In the genomic region with DNA sequence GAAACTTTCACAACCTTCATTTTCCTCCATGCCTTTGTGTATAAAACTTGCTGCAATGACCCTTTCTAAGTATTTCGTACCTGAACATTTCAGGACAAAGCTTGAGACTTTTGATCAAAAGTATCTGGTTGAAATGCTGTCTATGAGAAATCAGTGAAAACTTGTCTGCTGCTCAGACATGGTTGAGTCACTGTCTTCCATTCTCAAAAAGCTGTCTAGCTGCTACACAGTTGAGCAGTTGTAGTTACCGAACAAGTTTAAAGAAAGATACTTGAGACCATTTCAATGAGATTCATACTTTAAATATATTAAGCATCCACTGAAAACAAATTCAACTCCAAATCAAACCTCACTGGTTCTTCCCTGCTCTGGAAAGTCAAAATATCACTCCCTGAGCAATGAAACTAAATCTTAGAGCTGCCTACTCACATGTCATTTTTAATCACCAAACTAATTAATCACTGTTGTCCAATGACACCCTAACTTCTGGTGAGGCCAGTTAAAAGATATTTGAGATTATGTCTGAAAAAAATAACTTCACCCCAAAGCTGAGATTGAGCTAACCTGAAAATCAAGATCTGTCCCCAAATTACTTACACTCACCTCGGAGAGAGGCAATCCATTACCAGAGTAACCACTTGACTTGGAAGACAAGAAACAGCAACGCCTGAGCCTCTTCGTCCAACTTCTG, we compare ENCODE assay signal across 11 cellular contexts. TPM values are rescaled to one million over a fixed set of nuclear protein-coding genes. Genes with fewer than 3 reads are reported as not detected.
A peak's percentile ranks its signal among the peaks of the same experiment; 100 is the strongest.
DNase-seq lines count a peak whose midpoint lies in the region; ATAC-seq and TF ChIP-seq lines count a peak whose summit lies in the region.
"Had no signal": no experiment of that assay in that cellular context is flagged by ENCODE, and none has a peak within 500 bp of the region (broad histone marks: within the 10 kb centered on the region; RNA-seq: fewer than 3 reads in every experiment).

No MANE protein-coding gene starts in this region.

- no peak overlapping the region for H3K4me3 Mint-ChIP-seq in CD4-positive, alpha-beta memory T cell
- H3K4me3 Mint-ChIP-seq in effector memory CD8-positive, alpha-beta T cell, result no peak overlapping the region

- H3K9me3 ChIP-seq in HEK293 (ENCODE audit: control insufficient read depth, insufficient read depth, low read depth, low read length), result no peaks in the 10 kb centered on the region
- H3K9me3 ChIP-seq in smooth muscle cell (replicated peaks; ENCODE audit: low read depth), result no peaks in the 10 kb centered on the region
- no peaks in the 10 kb centered on the region for H3K9me3 ChIP-seq in CD4-positive, alpha-beta memory T cell (ENCODE audit: control insufficient read depth in 1 of 2, low read length in 2 of 2)

- H3K36me3 Mint-ChIP-seq in CD4-positive, alpha-beta memory T cell, result no peaks in the 10 kb centered on the region
- H3K36me3 Mint-ChIP-seq in effector memory CD8-positive, alpha-beta T cell (ENCODE audit: insufficient read depth), result no peaks in the 10 kb centered on the region

- H3F3A ChIP-seq in smooth muscle cell (ENCODE audit: low read depth), result peaks cover 32% of the 10 kb centered on the region

- POLR2A ChIA-PET in HEK293 (lab: Yijun Ruan, JAX), result interaction anchor here (3.3 kb wide), 1 partner anchor 29 kb away, joined by 22 read pairs; the partner anchor contains the start of gene PCTP
- POLR2A ChIA-PET in CD4-positive, alpha-beta memory T cell (lab: Charles Lee; ENCODE audit: partially characterized antibody), result no interaction called here

- TF ChIP-seq CTCF in HEK293 (tag by site-specific recombination; IDR thresholded peaks at IDR 0.05) (no peak), choroid plexus epithelial cell (conservative IDR thresholded peaks at IDR 0.05; ENCODE audit: low read depth, low read length) (no peak), smooth muscle cell (IDR thresholded peaks at IDR 0.05; ENCODE audit: borderline replicate concordance, insufficient read depth, poor library complexity, severe bottlenecking) (no peak)

- no peak overlapping the region for H3K27ac Mint-ChIP-seq in CD4-positive, alpha-beta memory T cell
- H3K27ac Mint-ChIP-seq in effector memory CD8-positive, alpha-beta T cell, result no peak overlapping the region

- H3K4me3 ChIP-seq in HEK293 (ENCODE audit: low read depth, low read length), result peak overlapping the region; percentile 14
- peak overlapping the region; percentile 50 for H3K4me3 ChIP-seq in choroid plexus epithelial cell (ENCODE audit: low read depth, low read length)
- H3K4me3 ChIP-seq in smooth muscle cell, result peak overlapping the region; percentile 47
- no peak overlapping the region for H3K4me3 ChIP-seq in CD4-positive, alpha-beta memory T cell (ENCODE audit: low read length in 2 of 2)

- CTCF ChIA-PET in HEK293 (lab: Yijun Ruan, JAX), result interaction anchor here (0.6 to 5.2 kb wide), 9 partner anchors 9 to 280 kb away, joined by 3 to 40 read pairs (median 4); no protein-coding TSS in a partner anchor
- CTCF ChIA-PET in CD4-positive, alpha-beta memory T cell (lab: Charles Lee; ENCODE audit: partially characterized antibody), result interaction anchor here (0.8 to 2.9 kb wide), 4 partner anchors 9 to 196 kb away, joined by 4 to 16 read pairs (median 5); partner anchors contain the start of gene PCTP

- peak overlapping the region; percentile 59 for H3K9ac ChIP-seq in smooth muscle cell (ENCODE audit: low read depth)

- H3K27me3 Mint-ChIP-seq in CD4-positive, alpha-beta memory T cell, result peaks cover 30 to 46% of the 10 kb centered on the region in 2 donors
- H3K27me3 Mint-ChIP-seq in effector memory CD8-positive, alpha-beta T cell, result peaks cover 48 to 69% of the 10 kb centered on the region in 2 donors

- H3K27ac ChIP-seq in HEK293 (ENCODE audit: extremely low read depth, low read depth, low read length) (no peak overlapping the region), smooth muscle cell (ENCODE audit: low read depth) (peak overlapping the region; percentile 83)
- H3K27ac ChIP-seq in CD4-positive, alpha-beta memory T cell (ENCODE audit: low read depth, low read length), result no peak overlapping the region

- H3K4me1 Mint-ChIP-seq in CD4-positive, alpha-beta memory T cell, result no peaks in the 10 kb centered on the region
- no peaks in the 10 kb centered on the region for H3K4me1 Mint-ChIP-seq in effector memory CD8-positive, alpha-beta T cell (ENCODE audit: low read depth in 2 of 2)

- intact Hi-C loops in CD4-positive, alpha-beta memory T cell (cut with micrococcal nuclease), result no loop called here

- H3K4me1 ChIP-seq in HEK293 (ENCODE audit: control insufficient read depth, insufficient read depth, low read length) (peaks cover 41% of the 10 kb centered on the region), smooth muscle cell (ENCODE audit: low read depth) (peaks cover 23% of the 10 kb centered on the region)
- no peaks in the 10 kb centered on the region for H3K4me1 ChIP-seq in CD4-positive, alpha-beta memory T cell (ENCODE audit: insufficient read depth, low read length)

- no peaks in the 10 kb centered on the region for H3K27me3 ChIP-seq in smooth muscle cell (ENCODE audit: low read depth)
- no peaks in the 10 kb centered on the region for H3K27me3 ChIP-seq in CD4-positive, alpha-beta memory T cell (ENCODE audit: insufficient read depth, low read length)

- H3K36me3 ChIP-seq in HEK293 (ENCODE audit: control insufficient read depth in 2 of 2, insufficient read depth in 1 of 2, low read length in 2 of 2) (peaks cover 0 to 12% of the 10 kb centered on the region in 2 experiments; a peak in 1 of 3 replicates), smooth muscle cell (ENCODE audit: low read depth) (no peaks in the 10 kb centered on the region)
- no peaks in the 10 kb centered on the region for H3K36me3 ChIP-seq in CD4-positive, alpha-beta memory T cell (ENCODE audit: insufficient read depth, low read length)

- peak overlapping the region; percentile 74 for H2AFZ ChIP-seq in smooth muscle cell (ENCODE audit: low read depth)

- peaks cover 4% of the 10 kb centered on the region for H3K79me2 ChIP-seq in smooth muscle cell (ENCODE audit: low read depth)

- 7% methylated on average over 5 of the region's 5 CpGs for WGBS in smooth muscle cell (ENCODE audit: low lambda C conversion rate)

- H3K9me3 Mint-ChIP-seq in CD4-positive, alpha-beta memory T cell, result no peaks in the 10 kb centered on the region
- no peaks in the 10 kb centered on the region for H3K9me3 Mint-ChIP-seq in effector memory CD8-positive, alpha-beta T cell

- no peak for ATAC-seq in effector memory CD8-positive, alpha-beta T cell (replicated peaks)
- ATAC-seq: HCT116 had no signal

- H4K20me1 ChIP-seq in smooth muscle cell (ENCODE audit: low read depth), result no peaks in the 10 kb centered on the region

- DNase-seq in choroid plexus epithelial cell (ENCODE audit: low read depth) (peak; percentile 30), left kidney (ENCODE audit: low read depth, low spot score) (peak; percentile 79), smooth muscle cell (lab: John Stamatoyannopoulos, UW; ENCODE audit: unreplicated experiment) (no peak), pons (ENCODE audit: low spot score) (no peak), iPS-NIHi7 (ENCODE audit: extremely low spot score) (no peak)
- no peak for DNase-seq in CD4-positive, alpha-beta memory T cell
- no peak for DNase-seq in effector memory CD8-positive, alpha-beta T cell
- DNase-seq: activated T-cell treated with anti-CD3 and anti-CD28 coated beads, Interleukin-2, amount 50 U/mL, for 48 hours; NCI-H146 had no signal

- peak overlapping the region; percentile 91 for H3K4me2 ChIP-seq in smooth muscle cell

TF ChIP-seq in HEK293, 187 proteins besides CTCF, POLR2A, EP300 and RAD21:
- 0 out of 2 replicates have a peak, but pooled peaks have one; percentile 6 for TF ChIP-seq SP7 (tag by site-specific recombination; IDR thresholded peaks at IDR 0.05)
- peak; percentile 49; the same call in 1 of the 2 replicates for TF ChIP-seq WT1 (tag by site-specific recombination; IDR thresholded peaks at IDR 0.05)
- peak; percentile 47; the same call in 1 of the 2 replicates for TF ChIP-seq PRDM4 (tag by site-specific recombination; IDR thresholded peaks at IDR 0.05)
- TF ChIP-seq KLF1 (tag by site-specific recombination; IDR thresholded peaks at IDR 0.05), result no peak
- TF ChIP-seq FEZF1 (tag by site-specific recombination; IDR thresholded peaks at IDR 0.05), result 0 out of 2 replicates have a peak, but pooled peaks have one; percentile 10

RNA-seq across cellular contexts. Expression of gene TMEM100, which starts 0.5 kb away (rescaled TPM):
- 2.9 and 4.5 TPM in 2 replicates for total RNA-seq in smooth muscle cell
- polyA plus RNA-seq in smooth muscle cell, result 1.9 and 2.0 TPM in 2 replicates
- total RNA-seq in CD4-positive, alpha-beta memory T cell, result not detected
- not detected for polyA plus RNA-seq in CD4-positive, alpha-beta memory T cell

RNA-seq across cellular contexts. Expression of gene PCTP, which starts 28.7 kb away (rescaled TPM):
- total RNA-seq in smooth muscle cell, result 15.1 and 16.0 TPM in 2 replicates
- 14.4 and 18.7 TPM in 2 replicates for polyA plus RNA-seq in smooth muscle cell
- 1 to 10 TPM; 2.7 to 3.3 TPM for total RNA-seq in CD4-positive, alpha-beta memory T cell
- 1 to 10 TPM; 2.3 to 4.7 TPM for polyA plus RNA-seq in CD4-positive, alpha-beta memory T cell

Comparison
In these comparisons a context has a peak if more than half of its experiments do, and no peak if none do; other contexts are left out.
1. H3K4me3 ChIP-seq: peak in HEK293 (single experiment), choroid plexus epithelial cell (single experiment) and smooth muscle cell (single experiment); none in CD4-positive, alpha-beta memory T cell (0 of 2).
2. DNase-seq: peak in choroid plexus epithelial cell (single experiment) and left kidney (single experiment); none in smooth muscle cell (single experiment), pons (single experiment), CD4-positive, alpha-beta memory T cell (0 of 5), iPS-NIHi7 (single experiment) and effector memory CD8-positive, alpha-beta T cell (0 of 3).